Comparison of ENCODE assay signal across 12 cellular contexts in the genomic region with DNA sequence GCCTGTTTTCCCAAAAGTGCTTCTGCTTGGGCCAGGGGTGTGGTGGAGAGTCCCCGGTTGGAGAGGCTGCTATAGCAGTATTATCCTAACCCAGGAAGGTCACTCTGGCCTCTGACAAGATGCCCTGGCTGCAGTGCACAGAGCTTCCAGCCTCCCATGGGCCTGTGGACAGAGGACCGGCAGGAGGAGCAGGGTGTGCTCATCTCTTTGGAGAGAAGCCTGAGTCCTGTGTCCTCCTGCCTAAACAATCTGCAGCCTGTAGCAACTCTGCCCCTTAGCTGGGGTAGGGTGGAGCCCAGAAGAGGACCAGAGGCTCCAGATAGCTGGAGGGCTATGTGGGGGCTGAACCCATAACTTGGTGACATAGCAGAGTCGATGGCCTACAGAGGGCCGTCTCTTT.
DNase-seq lines count a peak whose midpoint lies in the region; ATAC-seq, FAIRE-seq and TF ChIP-seq lines count a peak whose summit lies in the region.
"Had no signal": no experiment of that assay in that cellular context is flagged by ENCODE, and none has a peak within 500 bp of the region (broad histone marks: within the 10 kb centered on the region; RNA-seq: fewer than 3 reads in every experiment).

No MANE protein-coding gene starts in this region.

- peak overlapping the region; percentile 32 for H3K27ac ChIP-seq in angular gyrus (ENCODE audit: low read depth, low read length)
- H3K27ac ChIP-seq in keratinocyte (ENCODE audit: control insufficient read depth, insufficient read depth, low read length) = peak overlapping the region; percentile 54
- peak overlapping the region; percentile 60 for H3K27ac ChIP-seq in temporal lobe (ENCODE audit: low read depth, low read length)
- no peak overlapping the region for H3K27ac ChIP-seq in endodermal cell (ENCODE audit: low read depth, low read length)

- peaks cover 92% of the 10 kb centered on the region for H3K79me2 ChIP-seq in keratinocyte (ENCODE audit: control insufficient read depth, insufficient read depth, low read length)

- no peak overlapping the region for H3K4me2 ChIP-seq in keratinocyte (ENCODE audit: control insufficient read depth, extremely low read depth, insufficient read depth, low read depth, low read length)

- H4K20me1 ChIP-seq in keratinocyte (ENCODE audit: control insufficient read depth, extremely low read depth, insufficient read depth, low read length) = peaks cover 42% of the 10 kb centered on the region

- no peaks in the 10 kb centered on the region for H3K27me3 Mint-ChIP-seq in T-helper 2 cell treated with Interferon-gamma antibody and Interleukin-4, amounts not matched to agents 5 μg/mL and 100 μg/mL, for 36 hours (ENCODE audit: low read depth)
- H3K27me3 Mint-ChIP-seq in endodermal cell (ENCODE audit: insufficient read depth) = no peaks in the 10 kb centered on the region

- H3K27me3 ChIP-seq in keratinocyte (ENCODE audit: control insufficient read depth, extremely low read depth, insufficient read depth, low read length) = no peaks in the 10 kb centered on the region
- H3K27me3 ChIP-seq in endodermal cell (ENCODE audit: control insufficient read depth, insufficient read depth, low read length, poor library complexity, severe bottlenecking) = no peaks in the 10 kb centered on the region

- H3K36me3 ChIP-seq in keratinocyte (ENCODE audit: control insufficient read depth in 2 of 2, extremely low read depth in 1 of 2, insufficient read depth in 2 of 2, low read length in 2 of 2) = peaks cover 2% of the 10 kb centered on the region in 2 experiments
- H3K36me3 ChIP-seq in endodermal cell (ENCODE audit: control insufficient read depth, insufficient read depth, low read length) = no peaks in the 10 kb centered on the region

- no peak overlapping the region for H3K4me3 Mint-ChIP-seq in T-helper 2 cell treated with Interferon-gamma antibody and Interleukin-4, amounts not matched to agents 5 μg/mL and 100 μg/mL, for 36 hours
- no peak overlapping the region for H3K4me3 Mint-ChIP-seq in endodermal cell

- H3K9me3 Mint-ChIP-seq in T-helper 2 cell treated with Interferon-gamma antibody and Interleukin-4, amounts not matched to agents 5 μg/mL and 100 μg/mL, for 36 hours = no peaks in the 10 kb centered on the region
- H3K9me3 Mint-ChIP-seq in endodermal cell = no peaks in the 10 kb centered on the region

- peaks cover 19% of the 10 kb centered on the region for H3K9me1 ChIP-seq in keratinocyte (ENCODE audit: control insufficient read depth, extremely low read depth, insufficient read depth, low read length)

- peak overlapping the region; percentile 93 for H3K27ac Mint-ChIP-seq in T-helper 2 cell treated with Interferon-gamma antibody and Interleukin-4, amounts not matched to agents 5 μg/mL and 100 μg/mL, for 36 hours
- H3K27ac Mint-ChIP-seq in endodermal cell = no peak overlapping the region

- 87 to 95% methylated on average over 4 of the region's 4 CpGs for WGBS in endodermal cell (ENCODE audit: insufficient coverage in 1 of 2, insufficient read length in 1 of 2), 2 experiments

- H3K4me1 Mint-ChIP-seq in T-helper 2 cell treated with Interferon-gamma antibody and Interleukin-4, amounts not matched to agents 5 μg/mL and 100 μg/mL, for 36 hours (ENCODE audit: low read depth) = peaks cover 54% of the 10 kb centered on the region
- peaks cover 12% of the 10 kb centered on the region for H3K4me1 Mint-ChIP-seq in endodermal cell

- H3K9ac ChIP-seq in keratinocyte (ENCODE audit: control insufficient read depth, extremely low read depth, insufficient read depth, low read length) = no peak overlapping the region
- H3K9ac ChIP-seq in endodermal cell (ENCODE audit: extremely low read depth, low read length, poor library complexity, severe bottlenecking) = no peak overlapping the region

- H3K4me1 ChIP-seq in keratinocyte (ENCODE audit: control insufficient read depth, extremely low read depth, insufficient read depth, low read length) = peaks cover 22% of the 10 kb centered on the region
- peaks cover 4% of the 10 kb centered on the region for H3K4me1 ChIP-seq in endodermal cell (ENCODE audit: control insufficient read depth, insufficient read depth, low read length)

- FAIRE-seq in keratinocyte (lab: Jason Lieb, UNC) = no peak
- FAIRE-seq: GM19239 had no signal

- no peak for TF ChIP-seq CTCF in keratinocyte (optimal IDR thresholded peaks at IDR 0.05 in 1 of 3, IDR thresholded peaks at IDR 0.05 in 1 of 3, conservative IDR thresholded peaks at IDR 0.05 in 1 of 3; ENCODE audit: extremely low read depth in 1 of 3, insufficient read depth in 2 of 3, low read length in 3 of 3)
- TF ChIP-seq CTCF in endodermal cell (conservative IDR thresholded peaks at IDR 0.05) = no peak

- no peak for ATAC-seq in GM21723 (IDR thresholded peaks at IDR 0.05; ENCODE audit: unreplicated experiment)

- H3K9me3 ChIP-seq in keratinocyte (ENCODE audit: control insufficient read depth, low read depth, low read length) (no peaks in the 10 kb centered on the region), endodermal cell (ENCODE audit: control insufficient read depth, low read length) (no peaks in the 10 kb centered on the region)

- H3K4me3 ChIP-seq in keratinocyte (ENCODE audit: control insufficient read depth in 2 of 3, extremely low read depth in 1 of 3, insufficient read depth in 2 of 3, low read depth in 1 of 3, low read length in 3 of 3) (no peak overlapping the region), endodermal cell (ENCODE audit: low read length) (no peak overlapping the region)

- no peak overlapping the region for H2AFZ ChIP-seq in keratinocyte (ENCODE audit: control insufficient read depth, low read length)

- DNase-seq in T-helper 2 cell treated with Interferon-gamma antibody and Interleukin-4, amounts not matched to agents 5 μg/mL and 100 μg/mL, for 36 hours (ENCODE audit: low spot score) = no peak
- DNase-seq in T-helper 2 cell (no peak), keratinocyte (ENCODE audit: low read depth, low spot score) (no peak), NCI-H446 (lab: John Stamatoyannopoulos, UW) (no peak), endodermal cell (no peak)
- DNase-seq: 8988T, NCI-H2107, nucleus accumbens had no signal

- dilution Hi-C loops in keratinocyte (cut with MboI; ENCODE audit: extremely low pct_ligation_motif_present, low sequenced_read_pairs) = no loop called here

- H3K36me3 Mint-ChIP-seq in T-helper 2 cell treated with Interferon-gamma antibody and Interleukin-4, amounts not matched to agents 5 μg/mL and 100 μg/mL, for 36 hours (ENCODE audit: low read depth) = peaks cover 5% of the 10 kb centered on the region
- no peaks in the 10 kb centered on the region for H3K36me3 Mint-ChIP-seq in endodermal cell (ENCODE audit: low read depth)
